24 cellular contexts compared by ENCODE assay signal in the genomic region with DNA sequence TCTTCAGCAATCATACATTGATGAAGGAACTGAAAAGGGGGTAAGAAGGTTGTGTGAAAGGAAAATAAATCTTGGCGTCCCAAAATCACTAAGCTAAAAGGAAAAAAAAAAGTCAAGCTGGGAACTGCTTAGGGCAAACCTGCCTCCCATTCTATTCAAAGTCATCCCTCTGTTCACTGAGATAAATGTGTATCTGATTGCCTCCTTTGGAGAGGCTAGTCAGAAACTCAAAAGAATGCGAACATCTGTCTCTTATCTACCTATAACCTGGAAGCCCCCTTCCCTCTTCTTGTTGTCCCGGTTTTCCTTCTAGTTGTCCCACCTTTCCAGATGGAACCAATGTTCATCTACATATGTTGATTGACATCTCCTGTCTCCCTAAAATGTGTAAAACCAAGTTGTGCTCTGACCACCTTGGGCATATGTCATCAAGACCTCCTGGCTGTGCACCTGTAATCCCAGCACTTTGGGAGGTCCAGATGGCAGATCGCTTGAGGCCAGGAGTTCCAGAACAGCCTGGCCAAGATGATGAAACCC. TPM values are rescaled to one million over a fixed set of nuclear protein-coding genes. Genes with fewer than 3 reads are reported as not detected.
A peak's percentile ranks its signal among the peaks of the same experiment; 100 is the strongest.
DNase-seq lines count a peak whose midpoint lies in the region; ATAC-seq and TF ChIP-seq lines count a peak whose summit lies in the region.
"Had no signal": no experiment of that assay in that cellular context is flagged by ENCODE, and none has a peak within 500 bp of the region (broad histone marks: within the 10 kb centered on the region; RNA-seq: fewer than 3 reads in every experiment).

No MANE protein-coding gene starts in this region.

- H3K4me3 ChIP-seq in GM23338: no peak overlapping the region
- no peak overlapping the region for H3K4me3 ChIP-seq in HUES6 (ENCODE audit: low read depth, low read length)
- H3K4me3 ChIP-seq in Karpas-422 (ENCODE audit: low read length): no peak overlapping the region

- H2AFZ ChIP-seq in GM23338 (no peak overlapping the region), Karpas-422 (ENCODE audit: low read length) (no peak overlapping the region)

- peaks cover 11% of the 10 kb centered on the region for H3K27me3 Mint-ChIP-seq in GM23338 (ENCODE audit: insufficient read depth, low read depth, poor library complexity)
- H3K27me3 Mint-ChIP-seq in effector memory CD8-positive, alpha-beta T cell: no peaks in the 10 kb centered on the region
- H3K27me3 Mint-ChIP-seq in activated T-cell treated with anti-CD3 and anti-CD28 coated beads, Interleukin-2, amount 50 U/mL, for 24 hours: no peaks in the 10 kb centered on the region

- no peaks in the 10 kb centered on the region for H4K20me1 ChIP-seq in GM23338 (replicated peaks; ENCODE audit: insufficient read depth)
- no peaks in the 10 kb centered on the region for H4K20me1 ChIP-seq in Karpas-422 (ENCODE audit: insufficient read depth, low read depth, low read length)

- peak overlapping the region; percentile 75 for H3K27ac ChIP-seq in GM23338 (ENCODE audit: low read depth)
- peak overlapping the region; percentile 86 for H3K27ac ChIP-seq in HUES6 (ENCODE audit: low read depth, low read length)
- H3K27ac ChIP-seq in Karpas-422 (ENCODE audit: low read length): no peak overlapping the region
- H3K27ac ChIP-seq: KMS-11 had no signal

- H3F3A ChIP-seq in GM23338 (replicated peaks; ENCODE audit: low read depth): peaks cover 4% of the 10 kb centered on the region; the same call in 1 of the 2 replicates

- peaks cover 38% of the 10 kb centered on the region for H3K4me1 ChIP-seq in GM23338 (ENCODE audit: insufficient read depth)
- peaks cover 9% of the 10 kb centered on the region; the same call in 1 of the 2 replicates for H3K4me1 ChIP-seq in HUES6 (ENCODE audit: control insufficient read depth, insufficient read depth, low read length)
- peaks cover 11% of the 10 kb centered on the region for H3K4me1 ChIP-seq in Karpas-422 (ENCODE audit: low read length)

- in situ Hi-C loops in G401 (cut with HindIII; ENCODE audit: low sequenced_read_pairs): no loop called here

- no peaks in the 10 kb centered on the region for H3K9me2 ChIP-seq in GM23338 (ENCODE audit: insufficient read depth)
- no peaks in the 10 kb centered on the region for H3K9me2 ChIP-seq in Karpas-422 (replicated peaks; ENCODE audit: insufficient read depth, low read length)
- H3K9me2 ChIP-seq: SK-N-SH had no signal

- H3K9me3 Mint-ChIP-seq in GM23338: peaks cover 19% of the 10 kb centered on the region; the same call in 2 of the 3 replicates
- H3K9me3 Mint-ChIP-seq in effector memory CD8-positive, alpha-beta T cell: no peaks in the 10 kb centered on the region
- no peaks in the 10 kb centered on the region for H3K9me3 Mint-ChIP-seq in stimulated activated effector memory CD8-positive, alpha-beta T cell treated with anti-CD3 and anti-CD28 coated beads, Interleukin-12 subunit alpha, Interleukin-12 subunit beta, amount 100 ng/mL, for 72 hours
- H3K9me3 Mint-ChIP-seq in activated T-cell treated with anti-CD3 and anti-CD28 coated beads, Interleukin-2, amount 50 U/mL, for 24 hours: no peaks in the 10 kb centered on the region
- H3K9me3 Mint-ChIP-seq: CD8-positive, alpha-beta T cell had no signal

- H3K4me2 ChIP-seq in GM23338 (peak overlapping the region; percentile 26; the same call in 1 of the 2 replicates), Karpas-422 (ENCODE audit: low read depth, low read length, poor library complexity, severe bottlenecking) (no peak overlapping the region)
- H3K4me2 ChIP-seq: KMS-11, SK-N-SH had no signal

- ATAC-seq in GM23338: no peak
- no peak for ATAC-seq in effector memory CD8-positive, alpha-beta T cell (replicated peaks)
- no peak for ATAC-seq in stimulated activated effector memory CD8-positive, alpha-beta T cell treated with anti-CD3 and anti-CD28 coated beads, Interleukin-12 subunit alpha, Interleukin-12 subunit beta, amount 100 ng/mL, for 72 hours
- ATAC-seq: CD8-positive, alpha-beta T cell; PC-3 had no signal

- H3K27me3 ChIP-seq in GM23338 (ENCODE audit: insufficient read depth) (no peaks in the 10 kb centered on the region), HUES6 (ENCODE audit: control insufficient read depth, insufficient read depth, low read length) (no peaks in the 10 kb centered on the region), Karpas-422 (ENCODE audit: low read length) (no peaks in the 10 kb centered on the region)

- DNase-seq in GM23338 (ENCODE audit: low spot score) (no peak), Karpas-422 (no peak), G401 (ENCODE audit: low spot score) (no peak)
- no peak for DNase-seq in effector memory CD8-positive, alpha-beta T cell
- no peak for DNase-seq in stimulated activated effector memory CD8-positive, alpha-beta T cell treated with anti-CD3 and anti-CD28 coated beads, Interleukin-12 subunit alpha, Interleukin-12 subunit beta, amount 100 ng/mL, for 72 hours (ENCODE audit: low spot score in 2 of 2)
- no peak for DNase-seq in activated T-cell treated with anti-CD3 and anti-CD28 coated beads, Interleukin-2, amount 50 U/mL, for 24 hours
- DNase-seq: C1 segment of cervical spinal cord; CD8-positive, alpha-beta T cell; DMS 273 treated with DMSO at 0.1 percent for 48 hours; DMS79; EL; GF-D8; IMR-90; NCI-H1092 treated with DMSO at 0.1 percent for 48 hours; NCI-H1436; NCI-H187; NCI-H2081 treated with DMSO at 0.1 percent for 48 hours; NCI-H524 treated with DMSO at 0.1 percent for 48 hours; NCI-H774; PC-3; SK-N-SH; SW 1271 had no signal

- H3K4me1 Mint-ChIP-seq in GM23338: peaks cover 40% of the 10 kb centered on the region
- H3K4me1 Mint-ChIP-seq in effector memory CD8-positive, alpha-beta T cell (ENCODE audit: low read depth in 2 of 2): no peaks in the 10 kb centered on the region
- no peaks in the 10 kb centered on the region for H3K4me1 Mint-ChIP-seq in stimulated activated effector memory CD8-positive, alpha-beta T cell treated with anti-CD3 and anti-CD28 coated beads, Interleukin-12 subunit alpha, Interleukin-12 subunit beta, amount 100 ng/mL, for 72 hours
- H3K4me1 Mint-ChIP-seq in activated T-cell treated with anti-CD3 and anti-CD28 coated beads, Interleukin-2, amount 50 U/mL, for 24 hours (ENCODE audit: low read depth): peaks cover 6% of the 10 kb centered on the region

- H3K9ac ChIP-seq in HUES6 (ENCODE audit: low read length) (peak overlapping the region; percentile 34), Karpas-422 (ENCODE audit: low read length) (no peak overlapping the region)
- H3K9ac ChIP-seq: KMS-11, SK-N-SH had no signal

- no peak overlapping the region for H3K4me3 Mint-ChIP-seq in GM23338
- H3K4me3 Mint-ChIP-seq in effector memory CD8-positive, alpha-beta T cell: no peak overlapping the region
- H3K4me3 Mint-ChIP-seq in stimulated activated effector memory CD8-positive, alpha-beta T cell treated with anti-CD3 and anti-CD28 coated beads, Interleukin-12 subunit alpha, Interleukin-12 subunit beta, amount 100 ng/mL, for 72 hours: no peak overlapping the region
- no peak overlapping the region for H3K4me3 Mint-ChIP-seq in activated T-cell treated with anti-CD3 and anti-CD28 coated beads, Interleukin-2, amount 50 U/mL, for 24 hours
- H3K4me3 Mint-ChIP-seq: CD8-positive, alpha-beta T cell had no signal

- no peaks in the 10 kb centered on the region for H3K9me3 ChIP-seq in HUES6 (ENCODE audit: control insufficient read depth, insufficient read depth, low read depth, low read length)
- H3K9me3 ChIP-seq in Karpas-422 (ENCODE audit: low read length): no peaks in the 10 kb centered on the region
- H3K9me3 ChIP-seq: SK-N-SH had no signal

- H3K36me3 Mint-ChIP-seq in GM23338 (ENCODE audit: low read depth): peaks cover 15% of the 10 kb centered on the region; the same call in 2 of the 3 replicates
- H3K36me3 Mint-ChIP-seq in effector memory CD8-positive, alpha-beta T cell (ENCODE audit: insufficient read depth): peaks cover 6% of the 10 kb centered on the region
- H3K36me3 Mint-ChIP-seq in stimulated activated effector memory CD8-positive, alpha-beta T cell treated with anti-CD3 and anti-CD28 coated beads, Interleukin-12 subunit alpha, Interleukin-12 subunit beta, amount 100 ng/mL, for 72 hours: peaks cover 7% of the 10 kb centered on the region
- peaks cover 4% of the 10 kb centered on the region for H3K36me3 Mint-ChIP-seq in activated T-cell treated with anti-CD3 and anti-CD28 coated beads, Interleukin-2, amount 50 U/mL, for 24 hours (ENCODE audit: low read depth)

- H3K27ac Mint-ChIP-seq in GM23338: no peak overlapping the region
- peak overlapping the region; percentile 15 to 53 for H3K27ac Mint-ChIP-seq in effector memory CD8-positive, alpha-beta T cell
- peak overlapping the region; percentile 67 for H3K27ac Mint-ChIP-seq in stimulated activated effector memory CD8-positive, alpha-beta T cell treated with anti-CD3 and anti-CD28 coated beads, Interleukin-12 subunit alpha, Interleukin-12 subunit beta, amount 100 ng/mL, for 72 hours
- H3K27ac Mint-ChIP-seq in activated T-cell treated with anti-CD3 and anti-CD28 coated beads, Interleukin-2, amount 50 U/mL, for 24 hours: no peak overlapping the region
- H3K27ac Mint-ChIP-seq: CD8-positive, alpha-beta T cell had no signal

- H3K79me2 ChIP-seq in GM23338 (replicated peaks; ENCODE audit: insufficient read depth): no peaks in the 10 kb centered on the region
- H3K79me2 ChIP-seq in Karpas-422 (ENCODE audit: low read length): no peaks in the 10 kb centered on the region

- no peaks in the 10 kb centered on the region for H3K36me3 ChIP-seq in GM23338 (ENCODE audit: insufficient read depth)
- H3K36me3 ChIP-seq in HUES6 (ENCODE audit: control insufficient read depth, insufficient read depth, low read length): no peaks in the 10 kb centered on the region
- H3K36me3 ChIP-seq in Karpas-422 (ENCODE audit: insufficient read depth, low read length): no peaks in the 10 kb centered on the region

- no peak for TF ChIP-seq CTCF in GM23338 (conservative IDR thresholded peaks at IDR 0.05; ENCODE audit: low read depth in 2 of 2)

TF ChIP-seq in GM23338, 12 proteins besides CTCF, POLR2A, EP300 and RAD21 (continues in another document):
- TF ChIP-seq STAT1 (IDR thresholded peaks at IDR 0.05; ENCODE audit: unreplicated experiment): no peak
- TF ChIP-seq EZH2phosphoT487 (IDR thresholded peaks at IDR 0.05; ENCODE audit: unreplicated experiment): no peak

RNA-seq across cellular contexts. Expression of a gene that starts 53.1 kb away (rescaled TPM):
- 236 and 313 TPM in 2 replicates for total RNA-seq in GM23338 (2014; rRNA removed; shearing (Covaris generic))
- 126 and 134 TPM in 2 replicates for polyA plus RNA-seq in GM23338 (2016; fragmentation: Nextera tagmentation; extraction: Ambion mirVana)
- 8.8 and 14.0 TPM in 2 replicates for total RNA-seq in Karpas-422 (2014; rRNA removed; shearing (Covaris generic); ENCODE audit: low replicate concordance)
- total RNA-seq in G401 (2014; rRNA removed; shearing (Covaris generic)): 6.2 and 9.3 TPM in 2 replicates

Comparison
In these comparisons a context has a peak if more than half of its experiments do, and no peak if none do; other contexts are left out.
1. H3K27ac Mint-ChIP-seq: peak in effector memory CD8-positive, alpha-beta T cell (2 of 2) and stimulated activated effector memory CD8-positive, alpha-beta T cell treated with anti-CD3 and anti-CD28 coated beads, Interleukin-12 subunit alpha, Interleukin-12 subunit beta, amount 100 ng/mL, for 72 hours (single experiment); none in GM23338 (single experiment) and activated T-cell treated with anti-CD3 and anti-CD28 coated beads, Interleukin-2, amount 50 U/mL, for 24 hours (single experiment).
2. RNA of a gene that starts 53.1 kb away (total RNA-seq): 236 to 313 TPM in GM23338; 8.8 to 14.0 TPM in Karpas-422 and 6.2 to 9.3 TPM in G401; every median in the first group is over 10 times any median in the second.